ENCODE assay signal across 8 cellular contexts in genomic region chr2:232549655-232550350, GRCh38. TPM values are rescaled to one million over a fixed set of nuclear protein-coding genes. Genes with fewer than 3 reads are reported as not detected.
DNase-seq lines count a peak whose midpoint lies in the region; ATAC-seq and TF ChIP-seq lines count a peak whose summit lies in the region.

No MANE protein-coding gene starts in this region.

- H3K9me3 Mint-ChIP-seq in MCF 10A (ENCODE audit: unreplicated experiment): no peaks in the 10 kb centered on the region

- no peaks in the 10 kb centered on the region for H3K27me3 Mint-ChIP-seq in MCF 10A (ENCODE audit: insufficient read depth, unreplicated experiment)

- peaks cover 15% of the 10 kb centered on the region for H3K4me1 ChIP-seq in mucosa of stomach (ENCODE audit: control insufficient read depth, insufficient read depth, low read length)

- peak; percentile 8 for DNase-seq in Jurkat, Clone E6-1 (ENCODE audit: low read depth, low spot score)
- DNase-seq in MCF 10A (ENCODE audit: unreplicated experiment) (peak; percentile 17), islet precursor cell (no peak), NCI-H748 treated with DMSO at 0.1 percent for 48 hours (lab: John Stamatoyannopoulos, UW) (no peak)

- H3K27ac ChIP-seq in C4-2B: peak overlapping the region; percentile 95

- CTCF ChIA-PET in MCF 10A (lab: Yijun Ruan, JAX): no interaction called here

- intact Hi-C loops in MCF 10A (cut with micrococcal nuclease): loop anchor here (2.0 kb wide), 1 partner anchor 43 kb away; no protein-coding TSS in a partner anchor

- POLR2A ChIA-PET in MCF 10A (lab: Yijun Ruan, JAX): interaction anchor here (0.7 to 3.0 kb wide), 11 partner anchors 10 to 588 kb away, joined by 3 to 39 read pairs (median 4); partner anchors contain the start of genes CHRNG, DIS3L2 and GIGYF2

- H3K27ac Mint-ChIP-seq in MCF 10A (ENCODE audit: low read depth, unreplicated experiment): peak overlapping the region; percentile 96

- TSS peak; percentile 66 for BruUV-seq in MCF 10A (replicated peaks; lab: Mats Ljungman, UMichigan)

- peak overlapping the region; percentile 75 for H3K4me3 ChIP-seq in Jurkat, Clone E6-1 (ENCODE audit: low read length)
- H3K4me3 ChIP-seq in mucosa of stomach (ENCODE audit: low read length): peak overlapping the region; percentile 39

- no peaks in the 10 kb centered on the region for H3K27me3 ChIP-seq in mucosa of stomach (ENCODE audit: control insufficient read depth, insufficient read depth, low read length)

- peaks cover 28% of the 10 kb centered on the region for H3K36me3 Mint-ChIP-seq in MCF 10A (ENCODE audit: insufficient read depth, unreplicated experiment)

- peaks cover 27% of the 10 kb centered on the region for H3K4me1 Mint-ChIP-seq in MCF 10A (ENCODE audit: insufficient read depth, unreplicated experiment)

- H3K4me3 Mint-ChIP-seq in MCF 10A (ENCODE audit: unreplicated experiment): peak overlapping the region; percentile 90

- H3K36me3 ChIP-seq in mucosa of stomach (ENCODE audit: control insufficient read depth, insufficient read depth, low read length): no peaks in the 10 kb centered on the region

- TF ChIP-seq CTCF in C4-2B (conservative IDR thresholded peaks at IDR 0.05) (no peak), MCF 10A (IDR thresholded peaks at IDR 0.05; ENCODE audit: unreplicated experiment) (no peak)

- H3K9me3 ChIP-seq in mucosa of stomach (ENCODE audit: control insufficient read depth, low read length): no peaks in the 10 kb centered on the region

- peak overlapping the region; percentile 84 for H3K9ac ChIP-seq in mucosa of stomach (ENCODE audit: low read length)

- ATAC-seq in HG03565 (IDR thresholded peaks at IDR 0.05; ENCODE audit: unreplicated experiment): no peak
- ATAC-seq in GM18870 (IDR thresholded peaks at IDR 0.05; ENCODE audit: unreplicated experiment): no peak

RNA-seq across cellular contexts. Expression of gene TIGD1, which starts 0.6 kb away (rescaled TPM):
- 5.7 TPM for polyA plus RNA-seq in Jurkat, Clone E6-1 (2012; ENCODE audit: insufficient read depth, insufficient read length)
- 4.9 and 5.2 TPM in 2 replicates for total RNA-seq in MCF 10A (2022)

RNA-seq across cellular contexts. Expression of gene EIF4E2, which starts 0.7 kb away (rescaled TPM):
- polyA plus RNA-seq in Jurkat, Clone E6-1 (2012; ENCODE audit: insufficient read depth, insufficient read length): 161 TPM
- 51.7 and 52.8 TPM in 2 replicates for total RNA-seq in MCF 10A (2022)

RNA-seq across cellular contexts. Expression of gene CHRNG, which starts 10.3 kb away (rescaled TPM):
- polyA plus RNA-seq in Jurkat, Clone E6-1 (2012; ENCODE audit: insufficient read depth, insufficient read length): not detected
- total RNA-seq in MCF 10A (2022): not detected in 2 replicates

RNA-seq across cellular contexts. Expression of gene CHRND, which starts 23.8 kb away (rescaled TPM):
- polyA plus RNA-seq in Jurkat, Clone E6-1 (2012; ENCODE audit: insufficient read depth, insufficient read length): not detected
- not detected in 2 replicates for total RNA-seq in MCF 10A (2022)

RNA-seq across cellular contexts. Expression of gene PRSS56, which starts 29.6 kb away (rescaled TPM):
- polyA plus RNA-seq in Jurkat, Clone E6-1 (2012; ENCODE audit: insufficient read depth, insufficient read length): not detected
- not detected in 2 replicates for total RNA-seq in MCF 10A (2022)

Comparison
In these comparisons a context has a peak if more than half of its experiments do, and no peak if none do; other contexts are left out.
1. DNase-seq: peak in Jurkat, Clone E6-1 (single experiment) and MCF 10A (single experiment); none in islet precursor cell (single experiment) and NCI-H748 treated with DMSO at 0.1 percent for 48 hours (single experiment).